17 cellular contexts compared by ENCODE assay signal in genomic region chr19:2811221-2811722, GRCh38. TPM values are rescaled to one million over a fixed set of nuclear protein-coding genes. Genes with fewer than 3 reads are reported as not detected.
"Had no signal": no experiment of that assay in that cellular context is flagged by ENCODE, and none has a peak within 500 bp of the region (broad histone marks: within the 10 kb centered on the region; RNA-seq: fewer than 3 reads in every experiment).

No MANE protein-coding gene starts in this region.

- ATAC-seq: left lung had no signal

- FAIRE-seq: islet of Langerhans had no signal

- H3K4me1 ChIP-seq: esophagus squamous epithelium, left lung, uterus had no signal

- H3K27ac ChIP-seq: esophagus squamous epithelium, left lung, uterus, VCaP had no signal

- H3K4me3 ChIP-seq: esophagus squamous epithelium, left lung, uterus had no signal

- H3K36me3 ChIP-seq: uterus had no signal

- H3K9me3 ChIP-seq: esophagus squamous epithelium, left lung, uterus had no signal

- DNase-seq: activated CD4-positive, alpha-beta memory T cell treated with anti-CD3 and anti-CD28 coated beads for 36 hours; activated gamma-delta T cell; activated naive CD8-positive, alpha-beta T cell treated with anti-CD3 and anti-CD28 coated beads, Interleukin-2, amount 10 ng/mL, durations not matched to agents 7 days and 5 days; activated T-cell treated with anti-CD3 and anti-CD28 coated beads, Interleukin-2, amount 50 U/mL, for 48 hours; anterior cingulate cortex; esophagus squamous epithelium; foreskin fibroblast; head of caudate nucleus; mesenchymal stem cell; nephron progenitor cell; stimulated activated CD4-positive, alpha-beta T cell treated with anti-CD3 and anti-CD28 coated beads, Interleukin-15, amount 100 ng/mL, for 24 hours; stimulated activated CD4-positive, alpha-beta T cell treated with anti-CD3 and anti-CD28 coated beads, Interleukin-4, amount 100 ng/mL, for 24 hours; uterus had no signal

- H3K27me3 ChIP-seq: esophagus squamous epithelium, left lung, uterus had no signal

RNA-seq across cellular contexts. Expression of gene ZNF556, which starts 55.9 kb away (rescaled TPM):
- total RNA-seq: activated CD4-positive, alpha-beta memory T cell treated with anti-CD3 and anti-CD28 coated beads for 36 hours; activated naive CD8-positive, alpha-beta T cell treated with anti-CD3 and anti-CD28 coated beads, Interleukin-2, amount 10 ng/mL, durations not matched to agents 7 days and 5 days; left lung; osteocyte had no signal
